ENCODE assay signal across 3 cellular contexts in genomic region chr7:156464339-156464738, GRCh38.
"Had no signal": no experiment of that assay in that cellular context is flagged by ENCODE, and none has a peak within 500 bp of the region (broad histone marks: within the 10 kb centered on the region; RNA-seq: fewer than 3 reads in every experiment).

No MANE protein-coding gene starts in this region.

- H3K4me3 ChIP-seq: GM12878 had no signal

- ATAC-seq: GM12878 had no signal

- DNase-seq: GDM1, GF-D8 had no signal
